ENCODE assay signal across 30 cellular contexts in the genomic region with DNA sequence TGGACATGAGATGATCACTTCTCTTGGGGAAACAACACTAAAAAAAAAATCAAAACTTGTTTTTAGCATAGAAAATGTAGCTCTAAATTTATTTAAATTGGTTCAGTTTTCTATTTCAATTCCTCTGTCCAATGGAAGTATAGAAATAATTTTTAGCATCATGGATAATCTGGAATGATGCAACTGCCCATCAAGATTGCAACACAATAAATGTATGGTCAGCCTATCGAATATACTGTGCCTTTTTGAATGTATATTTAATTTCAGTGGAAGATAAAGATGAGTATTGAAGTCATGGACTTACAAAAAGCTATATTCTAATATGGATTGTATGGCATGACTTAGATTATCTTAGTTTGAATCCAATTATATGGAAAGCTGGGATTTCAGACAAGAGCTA.
"Had no signal": no experiment of that assay in that cellular context is flagged by ENCODE, and none has a peak within 500 bp of the region (broad histone marks: within the 10 kb centered on the region; RNA-seq: fewer than 3 reads in every experiment).

No MANE protein-coding gene starts in this region.

- DNase-seq: immature natural killer cell; kidney; left colon; left lung; lower lobe of right lung; mammary epithelial cell; mesenchymal stem cell; naive thymus-derived CD8-positive, alpha-beta T cell; nucleus accumbens; pancreas; posterior cingulate gyrus; retina; right cardiac atrium; sigmoid colon; small intestine; spleen; stimulated activated CD4-positive, alpha-beta T cell treated with anti-CD3 and anti-CD28 coated beads, Interleukin-4, amount 100 ng/mL, for 24 hours; stimulated activated naive CD4-positive, alpha-beta T cell; tibial artery; trophoblast cell; upper lobe of right lung had no signal

- FAIRE-seq: islet of Langerhans, kidney, pancreas, small intestine, urothelium cell line had no signal

- H3K4me3 Mint-ChIP-seq: immature natural killer cell; naive thymus-derived CD8-positive, alpha-beta T cell; nephron; neural crest cell; stimulated activated effector memory CD8-positive, alpha-beta T cell treated with anti-CD3 and anti-CD28 coated beads, Interleukin-12 subunit alpha, Interleukin-12 subunit beta, amount 100 ng/mL, for 72 hours; stimulated activated naive CD8-positive, alpha-beta T cell treated with anti-CD3 and anti-CD28 coated beads, Interleukin-15, Interleukin-2, amounts not matched to agents 100 ng/mL and 50 ng/mL, for 24 hours had no signal

- H3K9me3 Mint-ChIP-seq: nephron; neural crest cell; stimulated activated naive CD8-positive, alpha-beta T cell treated with anti-CD3 and anti-CD28 coated beads, Interleukin-15, Interleukin-2, amounts not matched to agents 100 ng/mL and 50 ng/mL, for 24 hours had no signal

- H3K27ac Mint-ChIP-seq: immature natural killer cell; naive thymus-derived CD8-positive, alpha-beta T cell; nephron; stimulated activated effector memory CD8-positive, alpha-beta T cell treated with anti-CD3 and anti-CD28 coated beads, Interleukin-12 subunit alpha, Interleukin-12 subunit beta, amount 100 ng/mL, for 72 hours; stimulated activated naive CD8-positive, alpha-beta T cell treated with anti-CD3 and anti-CD28 coated beads, Interleukin-15, Interleukin-2, amounts not matched to agents 100 ng/mL and 50 ng/mL, for 24 hours had no signal

- H3K27me3 ChIP-seq: left lung, pancreas, sigmoid colon, spleen, suprapubic skin, tibial artery, upper lobe of right lung had no signal

- H3K4me3 ChIP-seq: left lung, lower lobe of right lung, pancreas, prostate gland, sigmoid colon, spleen, suprapubic skin, thoracic aorta, tibial artery, upper lobe of right lung had no signal

- ATAC-seq: left colon; left lung; lower lobe of right lung; naive thymus-derived CD8-positive, alpha-beta T cell; pancreas; right cardiac atrium; stimulated activated effector memory CD8-positive, alpha-beta T cell treated with anti-CD3 and anti-CD28 coated beads, Interleukin-12 subunit alpha, Interleukin-12 subunit beta, amount 100 ng/mL, for 72 hours; upper lobe of right lung had no signal

- H3K36me3 Mint-ChIP-seq: immature natural killer cell; naive thymus-derived CD8-positive, alpha-beta T cell; stimulated activated effector memory CD8-positive, alpha-beta T cell treated with anti-CD3 and anti-CD28 coated beads, Interleukin-12 subunit alpha, Interleukin-12 subunit beta, amount 100 ng/mL, for 72 hours had no signal

- H3K27me3 Mint-ChIP-seq: naive thymus-derived CD8-positive, alpha-beta T cell; stimulated activated naive CD8-positive, alpha-beta T cell treated with anti-CD3 and anti-CD28 coated beads, Interleukin-15, Interleukin-2, amounts not matched to agents 100 ng/mL and 50 ng/mL, for 24 hours had no signal

- H3K36me3 ChIP-seq: left lung, lower lobe of right lung, pancreas, prostate gland, sigmoid colon, spleen, suprapubic skin, thoracic aorta, tibial artery, upper lobe of right lung had no signal

- H3K9me3 ChIP-seq: left lung, lower lobe of right lung, pancreas, prostate gland, sigmoid colon, suprapubic skin, thoracic aorta, tibial artery, upper lobe of right lung had no signal

- H3K4me1 ChIP-seq: left lung, lower lobe of right lung, pancreas, prostate gland, sigmoid colon, spleen, suprapubic skin, tibial artery, upper lobe of right lung had no signal

- H3K27ac ChIP-seq: left lung, lower lobe of right lung, pancreas, prostate gland, sigmoid colon, spleen, suprapubic skin, thoracic aorta, tibial artery, upper lobe of right lung had no signal

- H3K4me1 Mint-ChIP-seq: immature natural killer cell; naive thymus-derived CD8-positive, alpha-beta T cell; nephron; neural crest cell; stimulated activated effector memory CD8-positive, alpha-beta T cell treated with anti-CD3 and anti-CD28 coated beads, Interleukin-12 subunit alpha, Interleukin-12 subunit beta, amount 100 ng/mL, for 72 hours had no signal
